In the genomic region with DNA sequence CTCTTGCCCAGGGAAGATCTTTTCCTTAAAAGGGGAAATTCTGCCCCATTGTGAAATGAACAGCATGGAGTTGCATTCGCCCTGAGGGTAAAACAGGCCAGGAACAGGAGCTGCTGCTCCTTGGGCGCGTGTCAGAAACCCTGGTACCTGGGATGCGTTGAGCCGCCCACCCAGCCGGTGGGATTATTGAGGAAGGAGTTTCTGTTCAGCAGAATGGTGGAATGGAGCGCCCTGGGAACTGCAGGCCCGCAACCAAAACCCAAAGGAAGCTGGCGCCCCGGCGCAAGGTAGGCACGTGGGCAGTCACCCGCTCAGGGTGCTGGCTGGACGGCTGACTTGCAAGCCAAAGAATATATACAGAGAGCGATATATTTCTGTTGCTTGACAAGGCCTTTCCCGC, we compare ENCODE assay signal across 21 cellular contexts.
DNase-seq lines count a peak whose midpoint lies in the region; TF ChIP-seq lines count a peak whose summit lies in the region.
"Had no signal": no experiment of that assay in that cellular context is flagged by ENCODE, and none has a peak within 500 bp of the region (broad histone marks: within the 10 kb centered on the region; RNA-seq: fewer than 3 reads in every experiment).

No MANE protein-coding gene starts in this region.

- H3K27me3 ChIP-seq in BLaER1 treated with 17β-estradiol and CSF1 and Interleukin-3, amounts not matched to agents 10 nM and 100 nM, result peaks cover 0 to 67% (median 0%) of the 10 kb centered on the region in 11 experiments; a peak in 7 of 22 replicates
- H3K27me3 ChIP-seq in HUES64 (ENCODE audit: insufficient read depth, low read length) (no peaks in the 10 kb centered on the region), endodermal cell (ENCODE audit: control insufficient read depth, insufficient read depth, low read length, poor library complexity, severe bottlenecking) (no peaks in the 10 kb centered on the region), neuronal stem cell (ENCODE audit: control insufficient read depth in 3 of 3, insufficient read depth in 3 of 3, low read depth in 1 of 3, low read length in 3 of 3) (no peaks in the 10 kb centered on the region), MM.1S (replicated peaks; ENCODE audit: insufficient read depth, low read length) (no peaks in the 10 kb centered on the region), left ventricle myocardium inferior (ENCODE audit: low read depth) (no peaks in the 10 kb centered on the region)
- H3K27me3 ChIP-seq: SJSA1 had no signal

- H2BK120ac ChIP-seq in neuronal stem cell (ENCODE audit: low read depth, low read length), result no peak overlapping the region

- WGBS in HUES64, result 93% methylated on average over 16 of the region's 16 CpGs
- 93 to 94% methylated on average over 5 to 16 of the region's 16 CpGs for WGBS in endodermal cell (ENCODE audit: insufficient coverage in 1 of 2, insufficient read length in 1 of 2), 2 experiments
- no CpG with 5 or more reads among the region's 16 CpGs for WGBS in neuronal stem cell (ENCODE audit: extremely low coverage in 2 of 2, insufficient read length in 2 of 2, insufficient replicate concordance in 1 of 2), 2 donors

- no peak for TF ChIP-seq CTCF in endodermal cell (conservative IDR thresholded peaks at IDR 0.05)
- no peak for TF ChIP-seq CTCF in MM.1S (IDR thresholded peaks at IDR 0.05; ENCODE audit: low read length)
- no peak for TF ChIP-seq CTCF in left ventricle myocardium inferior (IDR thresholded peaks at IDR 0.05; ENCODE audit: borderline replicate concordance)

- H3F3A ChIP-seq in MM.1S (ENCODE audit: insufficient read depth, low read length), result no peaks in the 10 kb centered on the region

- peak overlapping the region; percentile 31 to 99 (median 92) for H3K4me2 ChIP-seq in BLaER1 treated with 17β-estradiol and CSF1 and Interleukin-3, amounts not matched to agents 10 nM and 100 nM
- no peak overlapping the region for H3K4me2 ChIP-seq in neuronal stem cell (ENCODE audit: insufficient read depth, low read length, poor library complexity, severe bottlenecking)
- H3K4me2 ChIP-seq in MM.1S (ENCODE audit: low read depth, low read length), result no peak overlapping the region

- H3K79me2 ChIP-seq in MM.1S (ENCODE audit: low read length), result no peaks in the 10 kb centered on the region

- no peak overlapping the region for H3K23ac ChIP-seq in neuronal stem cell (ENCODE audit: low read depth, low read length, poor library complexity)

- no peak for DNase-seq in endodermal cell
- DNase-seq in neuronal stem cell (ENCODE audit: low spot score), result no peak
- no peak for DNase-seq in MM.1S
- DNase-seq in HUDEP-2 (lab: John Stamatoyannopoulos, UW; ENCODE audit: unreplicated experiment in 76 of 76), result no peak
- no peak for DNase-seq in left ventricle myocardium inferior
- no peak for DNase-seq in dermis blood vessel endothelial cell
- DNase-seq: AML-193, DMS53, EL, Kasumi-1, NCI-H1048, NCI-H2029, NCI-H226, NCI-H524, NCI-H82, OCI-M1 had no signal

- H3K4me3 Mint-ChIP-seq in endodermal cell, result no peak overlapping the region
- H3K4me3 Mint-ChIP-seq: CD14-positive monocyte had no signal

- H2BK15ac ChIP-seq in neuronal stem cell (ENCODE audit: low read length), result no peak overlapping the region

- no peak overlapping the region for H2BK5ac ChIP-seq in neuronal stem cell (ENCODE audit: low read length)

- H4K91ac ChIP-seq in neuronal stem cell (ENCODE audit: low read depth, low read length, poor library complexity), result no peak overlapping the region

- no peak overlapping the region for H3K4ac ChIP-seq in neuronal stem cell (ENCODE audit: low read length)

- no peaks in the 10 kb centered on the region for H3K9me2 ChIP-seq in MM.1S (replicated peaks; ENCODE audit: insufficient read depth, low read length)

- H3K4me1 ChIP-seq in BLaER1 treated with 17β-estradiol and CSF1 and Interleukin-3, amounts not matched to agents 10 nM and 100 nM, result peaks cover 44 to 100% (median 94%) of the 10 kb centered on the region in 10 experiments
- H3K4me1 ChIP-seq in HUES64 (ENCODE audit: insufficient read depth, low read length) (peaks cover 25% of the 10 kb centered on the region; the same call in 1 of the 2 replicates), endodermal cell (ENCODE audit: control insufficient read depth, insufficient read depth, low read length) (peaks cover 7% of the 10 kb centered on the region), neuronal stem cell (ENCODE audit: control insufficient read depth in 2 of 2, insufficient read depth in 1 of 2, low read depth in 1 of 2, low read length in 2 of 2) (peaks cover 6 to 31% of the 10 kb centered on the region in 2 donors), MM.1S (ENCODE audit: low read length) (no peaks in the 10 kb centered on the region), left ventricle myocardium inferior (no peaks in the 10 kb centered on the region)
- H3K4me1 ChIP-seq: SJSA1 had no signal

- H3K36me3 Mint-ChIP-seq in endodermal cell (ENCODE audit: low read depth), result peaks cover 1% of the 10 kb centered on the region
- H3K36me3 Mint-ChIP-seq: CD14-positive monocyte had no signal

- H2BK12ac ChIP-seq in neuronal stem cell (ENCODE audit: low read length), result peak overlapping the region; percentile 47

- peaks cover 0 to 10% (median 0%) of the 10 kb centered on the region in 11 experiments; a peak in 1 of 22 replicates for H4K20me1 ChIP-seq in BLaER1 treated with 17β-estradiol and CSF1 and Interleukin-3, amounts not matched to agents 10 nM and 100 nM
- no peaks in the 10 kb centered on the region for H4K20me1 ChIP-seq in MM.1S (ENCODE audit: insufficient read depth, low read length)

- no peaks in the 10 kb centered on the region for H3K9me3 ChIP-seq in BLaER1 treated with 17β-estradiol and CSF1 and Interleukin-3, amounts not matched to agents 10 nM and 100 nM (replicated peaks in 1 of 11)
- H3K9me3 ChIP-seq in HUES64 (ENCODE audit: insufficient read depth, low read depth, low read length), result no peaks in the 10 kb centered on the region
- no peaks in the 10 kb centered on the region for H3K9me3 ChIP-seq in endodermal cell (ENCODE audit: control insufficient read depth, low read length)
- H3K9me3 ChIP-seq in neuronal stem cell (replicated peaks in 1 of 2; ENCODE audit: control insufficient read depth in 2 of 2, insufficient read depth in 1 of 2, low read depth in 1 of 2, low read length in 2 of 2), result no peaks in the 10 kb centered on the region
- no peaks in the 10 kb centered on the region for H3K9me3 ChIP-seq in MM.1S (replicated peaks; ENCODE audit: insufficient read depth, low read length)
- no peaks in the 10 kb centered on the region for H3K9me3 ChIP-seq in left ventricle myocardium inferior (replicated peaks)
- H3K9me3 ChIP-seq: HAP-1, SJSA1 had no signal

- peak overlapping the region in 5 of 11 experiments; percentile 21 to 88 (median 53); a peak in 8 of 22 replicates for H3K9ac ChIP-seq in BLaER1 treated with 17β-estradiol and CSF1 and Interleukin-3, amounts not matched to agents 10 nM and 100 nM
- H3K9ac ChIP-seq in HUES64 (ENCODE audit: low read depth, low read length) (no peak overlapping the region), endodermal cell (ENCODE audit: extremely low read depth, low read length, poor library complexity, severe bottlenecking) (no peak overlapping the region), neuronal stem cell (ENCODE audit: low read depth, low read length, poor library complexity) (no peak overlapping the region), MM.1S (ENCODE audit: low read length) (no peak overlapping the region)

- no peak overlapping the region for H3K14ac ChIP-seq in neuronal stem cell (ENCODE audit: low read length)

- H3K18ac ChIP-seq in neuronal stem cell (ENCODE audit: low read length), result peak overlapping the region; percentile 82

- H3K36me3 ChIP-seq in BLaER1 treated with 17β-estradiol and CSF1 and Interleukin-3, amounts not matched to agents 10 nM and 100 nM, result peaks cover 0 to 26% (median 0%) of the 10 kb centered on the region in 11 experiments; a peak in 2 of 22 replicates
- H3K36me3 ChIP-seq in HUES64 (ENCODE audit: insufficient read depth, low read length), result peaks cover 7% of the 10 kb centered on the region; the same call in 1 of the 2 replicates
- no peaks in the 10 kb centered on the region for H3K36me3 ChIP-seq in endodermal cell (ENCODE audit: control insufficient read depth, insufficient read depth, low read length)
- peaks cover 0 to 10% of the 10 kb centered on the region in 2 donors for H3K36me3 ChIP-seq in neuronal stem cell (replicated peaks in 1 of 2; ENCODE audit: control insufficient read depth in 2 of 2, insufficient read depth in 2 of 2, low read length in 2 of 2)
- peaks cover 3% of the 10 kb centered on the region; the same call in 1 of the 2 replicates for H3K36me3 ChIP-seq in MM.1S (replicated peaks; ENCODE audit: insufficient read depth, low read length)
- H3K36me3 ChIP-seq in left ventricle myocardium inferior, result no peaks in the 10 kb centered on the region
- H3K36me3 ChIP-seq: HAP-1 had no signal

- intact Hi-C loops in left ventricle myocardium inferior (cut with micrococcal nuclease), result no loop called here

- H3K27me3 Mint-ChIP-seq in endodermal cell (ENCODE audit: insufficient read depth), result no peaks in the 10 kb centered on the region

- H3K4me1 Mint-ChIP-seq in endodermal cell, result peaks cover 33% of the 10 kb centered on the region
- H3K4me1 Mint-ChIP-seq: CD14-positive monocyte had no signal

- peak overlapping the region in 2 of 10 experiments; percentile 15 to 94; a peak in 2 of 20 replicates for H3K4me3 ChIP-seq in BLaER1 treated with 17β-estradiol and CSF1 and Interleukin-3, amounts not matched to agents 10 nM and 100 nM
- no peak overlapping the region for H3K4me3 ChIP-seq in HUES64 (ENCODE audit: low read length)
- no peak overlapping the region for H3K4me3 ChIP-seq in endodermal cell (ENCODE audit: low read length)
- no peak overlapping the region for H3K4me3 ChIP-seq in neuronal stem cell (ENCODE audit: low read length in 2 of 2)
- H3K4me3 ChIP-seq in MM.1S (ENCODE audit: low read length), result no peak overlapping the region
- no peak overlapping the region for H3K4me3 ChIP-seq in left ventricle myocardium inferior
- H3K4me3 ChIP-seq: HAP-1, SJSA1 had no signal

- H3K9me3 Mint-ChIP-seq in endodermal cell, result no peaks in the 10 kb centered on the region
- H3K9me3 Mint-ChIP-seq: CD14-positive monocyte had no signal

- peak overlapping the region; percentile 84 for H3K27ac Mint-ChIP-seq in endodermal cell

- peak overlapping the region; percentile 11 for H2AK5ac ChIP-seq in neuronal stem cell (ENCODE audit: low read depth, low read length)

- no peaks in the 10 kb centered on the region for H3K79me1 ChIP-seq in neuronal stem cell (ENCODE audit: low read depth, low read length)

- H3K27ac ChIP-seq in BLaER1 treated with 17β-estradiol and CSF1 and Interleukin-3, amounts not matched to agents 10 nM and 100 nM, result peak overlapping the region in 7 of 11 experiments; percentile 21 to 93 (median 46); a peak in 13 of 22 replicates
- peak overlapping the region; percentile 38; the same call in 1 of the 2 replicates for H3K27ac ChIP-seq in HUES64 (ENCODE audit: low read depth, low read length)
- no peak overlapping the region for H3K27ac ChIP-seq in endodermal cell (ENCODE audit: low read depth, low read length)
- H3K27ac ChIP-seq in neuronal stem cell (replicated peaks; ENCODE audit: low read length), result peak overlapping the region; percentile 59
- no peak overlapping the region for H3K27ac ChIP-seq in MM.1S (ENCODE audit: low read length)
- no peak overlapping the region for H3K27ac ChIP-seq in left ventricle myocardium inferior (replicated peaks)
- H3K27ac ChIP-seq: SJSA1 had no signal

- no peak overlapping the region for H4K8ac ChIP-seq in neuronal stem cell (ENCODE audit: low read depth, low read length)

- H2AFZ ChIP-seq in neuronal stem cell (ENCODE audit: low read length) (no peak overlapping the region), MM.1S (ENCODE audit: low read length) (no peak overlapping the region)

Comparison
In these comparisons a context has a peak if more than half of its experiments do, and no peak if none do; other contexts are left out.
1. H3K27ac ChIP-seq: peak in BLaER1 treated with 17β-estradiol and CSF1 and Interleukin-3, amounts not matched to agents 10 nM and 100 nM (7 of 11), HUES64 (single experiment) and neuronal stem cell (single experiment); none in endodermal cell (single experiment), MM.1S (single experiment) and left ventricle myocardium inferior (single experiment).
2. H3K4me2 ChIP-seq: peak in BLaER1 treated with 17β-estradiol and CSF1 and Interleukin-3, amounts not matched to agents 10 nM and 100 nM (11 of 11); none in neuronal stem cell (single experiment) and MM.1S (single experiment).